Comparison of ENCODE assay signal across 28 cellular contexts in the genomic region with DNA sequence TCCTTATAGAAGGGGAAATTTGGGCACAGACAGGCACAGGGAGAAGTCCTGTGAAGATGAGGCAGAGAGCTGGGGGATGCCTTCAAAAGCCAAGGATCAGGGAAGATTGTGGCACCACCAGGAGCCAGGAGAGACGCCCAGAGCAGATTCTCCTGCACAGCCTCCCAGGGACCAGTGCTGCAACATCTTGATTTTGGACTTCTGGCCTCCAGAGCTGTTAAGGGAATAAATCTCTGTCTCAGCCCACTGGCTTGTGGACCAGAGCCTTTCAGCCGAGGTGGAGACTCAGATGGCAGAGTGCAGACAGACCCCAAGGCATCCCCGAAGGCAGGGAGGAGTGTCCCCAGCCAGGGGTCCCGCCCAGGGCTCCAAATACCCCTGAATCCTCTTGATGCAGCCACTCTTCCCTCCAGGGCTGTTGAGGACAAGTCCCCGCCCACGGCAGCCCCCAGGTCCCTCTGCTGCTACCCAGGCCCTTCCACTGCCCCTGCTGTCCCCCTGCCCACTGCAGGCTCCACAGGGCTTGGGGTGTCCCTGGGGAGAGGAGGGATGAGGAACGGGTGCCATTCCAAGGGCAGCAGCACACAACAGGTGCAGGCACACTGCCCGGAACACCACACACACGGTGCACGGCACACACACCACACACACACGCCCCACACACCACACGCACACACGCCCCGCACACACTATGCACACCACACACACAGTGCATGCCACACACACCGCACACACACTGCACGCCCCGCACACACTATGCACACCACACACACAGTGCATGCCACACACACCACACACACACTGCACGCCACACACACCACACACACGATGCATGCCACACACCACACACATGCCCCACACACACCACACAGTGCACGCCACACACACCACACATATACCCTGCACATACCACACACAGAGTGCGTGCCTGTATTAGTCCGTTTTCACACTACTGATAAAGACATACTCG.
A peak's percentile ranks its signal among the peaks of the same experiment; 100 is the strongest.
DNase-seq lines count a peak whose midpoint lies in the region; ATAC-seq and TF ChIP-seq lines count a peak whose summit lies in the region.
"Had no signal": no experiment of that assay in that cellular context is flagged by ENCODE, and none has a peak within 500 bp of the region (broad histone marks: within the 10 kb centered on the region; RNA-seq: fewer than 3 reads in every experiment).

No MANE protein-coding gene starts in this region.

- no peak overlapping the region for H3K27ac Mint-ChIP-seq in CD14-positive monocyte
- no peak overlapping the region for H3K27ac Mint-ChIP-seq in activated CD8-positive, alpha-beta T cell treated with anti-CD3 and anti-CD28 coated beads for 36 hours
- H3K27ac Mint-ChIP-seq: activated B cell treated with CpG ODN at 0.5 μM for 24 hours; activated naive CD8-positive, alpha-beta T cell treated with anti-CD3 and anti-CD28 coated beads for 36 hours; naive thymus-derived CD8-positive, alpha-beta T cell had no signal

- no TSS peak for BruUV-seq in Panc1 (replicated peaks; lab: Mats Ljungman, UMichigan)

- no peaks in the 10 kb centered on the region for H3F3A ChIP-seq in smooth muscle cell (ENCODE audit: low read depth)

- intact Hi-C loops in CD14-positive monocyte (cut with micrococcal nuclease) (no loop called here), Panc1 (cut with micrococcal nuclease; ENCODE audit: unreplicated experiment) (no loop called here), lower lobe of right lung (cut with DNase I) (no loop called here)
- intact Hi-C loops in activated CD8-positive, alpha-beta T cell treated with anti-CD3 and anti-CD28 coated beads for 36 hours (cut with micrococcal nuclease) = no loop called here

- CTCF ChIA-PET in Panc1 (lab: Charles Lee) = no interaction called here
- CTCF ChIA-PET in activated CD8-positive, alpha-beta T cell treated with anti-CD3 and anti-CD28 coated beads for 36 hours (lab: Charles Lee) = no interaction called here

- H3K4me1 ChIP-seq in Panc1 (ENCODE audit: control insufficient read depth, insufficient read depth, low read length) (no peaks in the 10 kb centered on the region), lower lobe of right lung (no peaks in the 10 kb centered on the region), smooth muscle cell (ENCODE audit: low read depth) (peaks cover 9% of the 10 kb centered on the region)
- H3K4me1 ChIP-seq: A549, esophagus squamous epithelium, gastrocnemius medialis, pancreas, thyroid gland had no signal

- H4K20me1 ChIP-seq in smooth muscle cell (ENCODE audit: low read depth) = no peaks in the 10 kb centered on the region

- H3K27ac ChIP-seq in Panc1 (ENCODE audit: low read length) (no peak overlapping the region), lower lobe of right lung (no peak overlapping the region), smooth muscle cell (ENCODE audit: low read depth) (peak overlapping the region; percentile 28)
- H3K27ac ChIP-seq: A549, brain microvascular endothelial cell, coronary artery, esophagus squamous epithelium, gastrocnemius medialis, pancreas, RWPE1, thyroid gland had no signal

- H3K36me3 Mint-ChIP-seq in CD14-positive monocyte = no peaks in the 10 kb centered on the region
- no peaks in the 10 kb centered on the region for H3K36me3 Mint-ChIP-seq in activated CD8-positive, alpha-beta T cell treated with anti-CD3 and anti-CD28 coated beads for 36 hours (ENCODE audit: low read depth)
- H3K36me3 Mint-ChIP-seq: activated naive CD8-positive, alpha-beta T cell treated with anti-CD3 and anti-CD28 coated beads for 36 hours had no signal

- H3K9ac ChIP-seq in smooth muscle cell (ENCODE audit: low read depth) = peak overlapping the region; percentile 19

- peak; percentile 40 for DNase-seq in CD14-positive monocyte (ENCODE audit: low spot score)
- no peak for DNase-seq in Panc1 (ENCODE audit: low read depth, low spot score)
- peak; percentile 26 for DNase-seq in lower lobe of right lung
- DNase-seq in smooth muscle cell (lab: John Stamatoyannopoulos, UW; ENCODE audit: unreplicated experiment) = no peak
- DNase-seq in glomerular visceral epithelial cell (ENCODE audit: extremely low spot score) = no peak
- DNase-seq in activated CD8-positive, alpha-beta T cell treated with anti-CD3 and anti-CD28 coated beads for 36 hours = no peak
- DNase-seq in SKM-1 treated with dmso at 0.1 percent for 144 hours (lab: John Stamatoyannopoulos, UW; ENCODE audit: unreplicated experiment) = no peak
- DNase-seq: activated B cell treated with CpG ODN at 0.5 μM for 24 hours; activated CD4-positive, alpha-beta T cell treated with anti-CD3 and anti-CD28 coated beads, Interleukin-2, amount 50 U/mL, for 48 hours; activated naive CD8-positive, alpha-beta T cell treated with anti-CD3 and anti-CD28 coated beads for 36 hours; esophagus squamous epithelium; gastrocnemius medialis; KBM-7; naive thymus-derived CD8-positive, alpha-beta T cell; NCI-H2171; NCI-H524 treated with DMSO at 0.1 percent for 48 hours; stimulated activated naive CD4-positive, alpha-beta T cell treated with Interleukin-2 at 50 U/mL for 16 hours; T-helper 9 cell; thyroid gland had no signal

- in situ Hi-C loops in Panc1 (cut with HindIII; ENCODE audit: low pct_unique_long_range_greater_than_20kb, low sequenced_read_pairs) = no loop called here

- H3K9me3 ChIP-seq in Panc1 (ENCODE audit: control insufficient read depth, insufficient read depth, low read depth, low read length) (peaks cover 4% of the 10 kb centered on the region; the same call in 1 of the 2 replicates), lower lobe of right lung (peaks cover 14% of the 10 kb centered on the region), smooth muscle cell (replicated peaks; ENCODE audit: low read depth) (no peaks in the 10 kb centered on the region)
- H3K9me3 ChIP-seq: A549, pancreas, thyroid gland had no signal

- H3K36me3 ChIP-seq in Panc1 (ENCODE audit: control insufficient read depth, insufficient read depth, low read length) (no peaks in the 10 kb centered on the region), lower lobe of right lung (no peaks in the 10 kb centered on the region), smooth muscle cell (ENCODE audit: low read depth) (no peaks in the 10 kb centered on the region)
- H3K36me3 ChIP-seq: brain microvascular endothelial cell, esophagus squamous epithelium, gastrocnemius medialis, pancreas, thyroid gland had no signal

- peaks cover 2 to 34% (median 22%) of the 10 kb centered on the region in 7 donors for H3K9me3 Mint-ChIP-seq in CD14-positive monocyte
- peaks cover 5% of the 10 kb centered on the region for H3K9me3 Mint-ChIP-seq in activated CD8-positive, alpha-beta T cell treated with anti-CD3 and anti-CD28 coated beads for 36 hours

- H3K4me1 Mint-ChIP-seq in CD14-positive monocyte = no peaks in the 10 kb centered on the region
- H3K4me1 Mint-ChIP-seq in activated CD8-positive, alpha-beta T cell treated with anti-CD3 and anti-CD28 coated beads for 36 hours (ENCODE audit: low read depth) = no peaks in the 10 kb centered on the region
- H3K4me1 Mint-ChIP-seq: activated B cell treated with CpG ODN at 0.5 μM for 24 hours; activated naive CD8-positive, alpha-beta T cell treated with anti-CD3 and anti-CD28 coated beads for 36 hours; naive thymus-derived CD8-positive, alpha-beta T cell had no signal

- peak overlapping the region; percentile 55 for H3K4me2 ChIP-seq in smooth muscle cell
- H3K4me2 ChIP-seq: A549 had no signal

- peaks cover 0 to 1% (median 0%) of the 10 kb centered on the region in 3 donors for H3K27me3 Mint-ChIP-seq in CD14-positive monocyte (ENCODE audit: low read depth in 3 of 3)
- H3K27me3 Mint-ChIP-seq in activated CD8-positive, alpha-beta T cell treated with anti-CD3 and anti-CD28 coated beads for 36 hours = no peaks in the 10 kb centered on the region
- H3K27me3 Mint-ChIP-seq: activated B cell treated with CpG ODN at 0.5 μM for 24 hours; activated naive CD8-positive, alpha-beta T cell treated with anti-CD3 and anti-CD28 coated beads for 36 hours; naive thymus-derived CD8-positive, alpha-beta T cell had no signal

- H3K4me3 Mint-ChIP-seq in CD14-positive monocyte = no peak overlapping the region
- no peak overlapping the region for H3K4me3 Mint-ChIP-seq in activated CD8-positive, alpha-beta T cell treated with anti-CD3 and anti-CD28 coated beads for 36 hours
- H3K4me3 Mint-ChIP-seq: activated B cell treated with CpG ODN at 0.5 μM for 24 hours; activated naive CD8-positive, alpha-beta T cell treated with anti-CD3 and anti-CD28 coated beads for 36 hours; endodermal cell; naive thymus-derived CD8-positive, alpha-beta T cell had no signal

- ATAC-seq in Panc1 = 0 out of 2 replicates have a peak, but pooled peaks have one; percentile 53
- peak in 1 of 2 donors; percentile 49 for ATAC-seq in lower lobe of right lung
- ATAC-seq in activated CD8-positive, alpha-beta T cell treated with anti-CD3 and anti-CD28 coated beads for 36 hours = no peak
- ATAC-seq in GM18517 (IDR thresholded peaks at IDR 0.05; ENCODE audit: unreplicated experiment) = no peak
- ATAC-seq: A549; gastrocnemius medialis; naive thymus-derived CD8-positive, alpha-beta T cell; pancreas; sciatic nerve; SK-N-SH treated with all-trans-retinoic acid at 6 μM for 48 hours had no signal

- no peaks in the 10 kb centered on the region for H3K79me2 ChIP-seq in smooth muscle cell (ENCODE audit: low read depth)

- POLR2A ChIA-PET in Panc1 (lab: Charles Lee) = no interaction called here
- POLR2A ChIA-PET in activated CD8-positive, alpha-beta T cell treated with anti-CD3 and anti-CD28 coated beads for 36 hours (lab: Charles Lee) = no interaction called here

- TF ChIP-seq CTCF in CD14-positive monocyte (IDR thresholded peaks at IDR 0.05) (no peak), Panc1 (IDR thresholded peaks at IDR 0.05) (no peak), lower lobe of right lung (IDR thresholded peaks at IDR 0.05) (no peak), smooth muscle cell (IDR thresholded peaks at IDR 0.05; ENCODE audit: borderline replicate concordance, insufficient read depth, poor library complexity, severe bottlenecking) (no peak)
- TF ChIP-seq CTCF in activated CD8-positive, alpha-beta T cell treated with anti-CD3 and anti-CD28 coated beads for 36 hours (IDR thresholded peaks at IDR 0.05) = no peak

- H3K4me3 ChIP-seq in Panc1 (ENCODE audit: low read depth in 2 of 2, low read length in 2 of 2) (no peak overlapping the region), lower lobe of right lung (no peak overlapping the region), smooth muscle cell (no peak overlapping the region)
- H3K4me3 ChIP-seq: A549, coronary artery, esophagus squamous epithelium, gastrocnemius medialis, pancreas, thyroid gland had no signal

- 89% methylated on average over 18 of the region's 23 CpGs for WGBS in smooth muscle cell (ENCODE audit: low lambda C conversion rate)

- H2AFZ ChIP-seq in smooth muscle cell (ENCODE audit: low read depth) = no peak overlapping the region

- H3K27me3 ChIP-seq in Panc1 (ENCODE audit: control insufficient read depth, insufficient read depth, low read length) = peaks cover 3% of the 10 kb centered on the region; the same call in 1 of the 2 replicates
- H3K27me3 ChIP-seq in lower lobe of right lung (ENCODE audit: low read depth) = peaks cover 3% of the 10 kb centered on the region
- H3K27me3 ChIP-seq in smooth muscle cell (ENCODE audit: low read depth) = no peaks in the 10 kb centered on the region
- H3K27me3 ChIP-seq: brain microvascular endothelial cell, gastrocnemius medialis, pancreas, thyroid gland had no signal

Comparison
In these comparisons a context has a peak if more than half of its experiments do, and no peak if none do; other contexts are left out.
1. DNase-seq: peak in CD14-positive monocyte (single experiment) and lower lobe of right lung (single experiment); none in Panc1 (single experiment), smooth muscle cell (single experiment), glomerular visceral epithelial cell (single experiment), activated CD8-positive, alpha-beta T cell treated with anti-CD3 and anti-CD28 coated beads for 36 hours (single experiment) and SKM-1 treated with dmso at 0.1 percent for 144 hours (single experiment).